ENCODE assay signal across 7 cellular contexts in the genomic region with DNA sequence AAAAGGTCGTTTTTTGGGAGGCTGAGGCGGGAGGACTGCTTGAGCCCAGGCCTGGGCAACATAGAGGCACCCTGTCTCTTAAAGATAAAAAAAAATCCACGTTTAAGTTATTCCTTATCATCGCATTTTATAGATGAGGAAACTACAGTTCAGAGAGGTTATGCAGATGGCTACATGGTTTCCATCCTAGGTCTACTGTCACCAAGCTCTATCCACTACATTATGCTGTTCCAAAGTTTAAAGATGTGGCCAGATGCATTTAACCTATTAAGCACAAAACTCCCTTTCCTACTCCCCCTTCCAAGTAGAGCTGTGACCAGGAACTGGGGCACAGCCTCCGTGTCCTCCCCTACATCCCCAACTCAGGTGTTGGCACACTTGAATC. TPM values are rescaled to one million over a fixed set of nuclear protein-coding genes. Genes with fewer than 3 reads are reported as not detected.
DNase-seq lines count a peak whose midpoint lies in the region; ATAC-seq and TF ChIP-seq lines count a peak whose summit lies in the region.

No MANE protein-coding gene starts in this region.

- no peaks in the 10 kb centered on the region for H3K9me2 ChIP-seq in HCT116 (ENCODE audit: insufficient read depth)

- H3K27me3 ChIP-seq in HCT116 (ENCODE audit: insufficient read depth, low read length), result no peaks in the 10 kb centered on the region

- no peaks in the 10 kb centered on the region for H3K9me3 ChIP-seq in HCT116 (ENCODE audit: control insufficient read depth in 1 of 2, insufficient read depth in 1 of 2, low read depth in 1 of 2, low read length in 2 of 2)

- peak overlapping the region; percentile 68 for H3K9ac ChIP-seq in HCT116 (ENCODE audit: low read length)

- no peaks in the 10 kb centered on the region; the same call in 1 of the 2 replicates for H4K20me1 ChIP-seq in HCT116 (ENCODE audit: insufficient read depth)

- no peak for TF ChIP-seq RAD21 in HCT116 (IDR thresholded peaks at IDR 0.05; ENCODE audit: low read depth)

- H2AFZ ChIP-seq in HCT116 (ENCODE audit: low read depth, low read length, poor library complexity, severe bottlenecking), result no peak overlapping the region

- no peaks in the 10 kb centered on the region for H3K27me3 Mint-ChIP-seq in activated CD4-positive, alpha-beta memory T cell treated with anti-CD3 and anti-CD28 coated beads for 36 hours
- H3K27me3 Mint-ChIP-seq in stimulated activated memory B cell treated with anti-CD40 and anti-IgM and Interleukin-4, amounts not matched to agents 10 μg/mL and 1 μg/mL and 100 μg/mL, for 72 hours, result no peaks in the 10 kb centered on the region

- DNase-seq in HCT116 (ENCODE audit: low read depth, low spot score) (no peak), medulla oblongata (ENCODE audit: extremely low spot score) (no peak), NCI-H2171 treated with DMSO at 0.1 percent for 48 hours (lab: John Stamatoyannopoulos, UW) (no peak)
- no peak for DNase-seq in activated CD4-positive, alpha-beta memory T cell treated with anti-CD3 and anti-CD28 coated beads for 36 hours
- DNase-seq in NK-92 treated with Interleukin-12 subunit alpha and Interleukin-12 subunit beta, amount 100 ng/mL, for 24 hours (lab: John Stamatoyannopoulos, UW), result no peak

- H3K79me2 ChIP-seq in HCT116 (ENCODE audit: insufficient read depth, low read length), result peaks cover 93% of the 10 kb centered on the region

- peaks cover 65% of the 10 kb centered on the region for H3K4me1 Mint-ChIP-seq in activated CD4-positive, alpha-beta memory T cell treated with anti-CD3 and anti-CD28 coated beads for 36 hours (ENCODE audit: low read depth)
- H3K4me1 Mint-ChIP-seq in stimulated activated memory B cell treated with anti-CD40 and anti-IgM and Interleukin-4, amounts not matched to agents 10 μg/mL and 1 μg/mL and 100 μg/mL, for 72 hours, result peaks cover 65% of the 10 kb centered on the region

- RAD21 ChIA-PET in HCT116 (lab: Charles Lee; ENCODE audit: low non-redundant PET in 1 of 2, low total read pairs in 2 of 2, uncharacterized antibody in 2 of 2, unreplicated experiment in 2 of 2), result no interaction called here

- H3K9me3 Mint-ChIP-seq in activated CD4-positive, alpha-beta memory T cell treated with anti-CD3 and anti-CD28 coated beads for 36 hours, result no peaks in the 10 kb centered on the region
- no peaks in the 10 kb centered on the region for H3K9me3 Mint-ChIP-seq in stimulated activated memory B cell treated with anti-CD40 and anti-IgM and Interleukin-4, amounts not matched to agents 10 μg/mL and 1 μg/mL and 100 μg/mL, for 72 hours

- H3K27ac Mint-ChIP-seq in activated CD4-positive, alpha-beta memory T cell treated with anti-CD3 and anti-CD28 coated beads for 36 hours, result no peak overlapping the region
- peak overlapping the region; percentile 78 for H3K27ac Mint-ChIP-seq in stimulated activated memory B cell treated with anti-CD40 and anti-IgM and Interleukin-4, amounts not matched to agents 10 μg/mL and 1 μg/mL and 100 μg/mL, for 72 hours

- POLR2A ChIA-PET in HCT116 (lab: Charles Lee), result no interaction called here
- POLR2A ChIA-PET in activated CD4-positive, alpha-beta memory T cell treated with anti-CD3 and anti-CD28 coated beads for 36 hours (lab: Charles Lee), result interaction anchor here (0.6 to 1.8 kb wide), 4 partner anchors 35 to 370 kb away, joined by 3 to 7 read pairs (median 4); partner anchors contain the start of gene ABCB10

- peaks cover 0 to 7% of the 10 kb centered on the region in 2 experiments; a peak in 1 of 4 replicates for H3K36me3 ChIP-seq in HCT116 (ENCODE audit: control insufficient read depth in 1 of 2, insufficient read depth in 2 of 2, low read length in 2 of 2)

- H3K36me3 Mint-ChIP-seq in activated CD4-positive, alpha-beta memory T cell treated with anti-CD3 and anti-CD28 coated beads for 36 hours, result peaks cover 10% of the 10 kb centered on the region
- peaks cover 13% of the 10 kb centered on the region for H3K36me3 Mint-ChIP-seq in stimulated activated memory B cell treated with anti-CD40 and anti-IgM and Interleukin-4, amounts not matched to agents 10 μg/mL and 1 μg/mL and 100 μg/mL, for 72 hours

- H3K4me2 ChIP-seq in HCT116 (ENCODE audit: low read length), result peak overlapping the region; percentile 88

- H3K27ac ChIP-seq in HCT116 (ENCODE audit: low read depth, low read length), result peak overlapping the region; percentile 72; the same call in 1 of the 2 replicates

- H3K4me3 Mint-ChIP-seq in activated CD4-positive, alpha-beta memory T cell treated with anti-CD3 and anti-CD28 coated beads for 36 hours, result peak overlapping the region; percentile 88
- peak overlapping the region; percentile 90 for H3K4me3 Mint-ChIP-seq in stimulated activated memory B cell treated with anti-CD40 and anti-IgM and Interleukin-4, amounts not matched to agents 10 μg/mL and 1 μg/mL and 100 μg/mL, for 72 hours

- H3K4me3 ChIP-seq in HCT116 (replicated peaks in 1 of 2; ENCODE audit: low read depth in 1 of 2, low read length in 2 of 2) (peak overlapping the region; percentile 86 to 88), iPS-11a (ENCODE audit: low read depth, low read length) (peak overlapping the region; percentile 94)

- ATAC-seq in HCT116, result no peak
- ATAC-seq in stimulated activated memory B cell treated with anti-CD40 and anti-IgM and Interleukin-4, amounts not matched to agents 10 μg/mL and 1 μg/mL and 100 μg/mL, for 72 hours, result no peak

- intact Hi-C loops in HCT116 (cut with micrococcal nuclease), result loop anchor here (10.0 kb wide), 1 partner anchor 370 kb away; no protein-coding TSS in a partner anchor
- intact Hi-C loops in activated CD4-positive, alpha-beta memory T cell treated with anti-CD3 and anti-CD28 coated beads for 36 hours (cut with micrococcal nuclease), result loop anchor here (10.0 kb wide), 1 partner anchor 370 kb away; no protein-coding TSS in a partner anchor

- no peak for TF ChIP-seq POLR2A in HCT116 (IDR thresholded peaks at IDR 0.05; ENCODE audit: borderline replicate concordance, extremely low read depth, insufficient read depth, insufficient read length)

- TF ChIP-seq CTCF in HCT116 (IDR thresholded peaks at IDR 0.05 in 2 of 3, conservative IDR thresholded peaks at IDR 0.05 in 1 of 3; ENCODE audit: borderline replicate concordance in 1 of 3, insufficient read depth in 1 of 3, low read depth in 2 of 3, low read length in 2 of 3), result no peak

- H3K4me1 ChIP-seq in HCT116 (ENCODE audit: control insufficient read depth in 1 of 2, insufficient read depth in 2 of 2, low read length in 2 of 2), result peaks cover 11 to 18% of the 10 kb centered on the region in 2 experiments; a peak in 3 of 4 replicates

- CTCF ChIA-PET in HCT116 (lab: Charles Lee), result interaction anchor here (3.5 kb wide), 1 partner anchor 66 kb away, joined by 19 read pairs; the partner anchor contains the start of gene ABCB10
- CTCF ChIA-PET in activated CD4-positive, alpha-beta memory T cell treated with anti-CD3 and anti-CD28 coated beads for 36 hours (lab: Charles Lee), result interaction anchor here (1.3 to 1.8 kb wide), 3 partner anchors 37 to 67 kb away, joined by 4 to 9 read pairs (median 5); partner anchors contain the start of gene ABCB10

- no TSS peak for BruUV-seq in HCT116 (replicated peaks; lab: Mats Ljungman, UMichigan)

TF ChIP-seq in HCT116, 20 proteins besides CTCF, POLR2A, EP300 and RAD21 (continues in another document):
- TF ChIP-seq, protein P1, sequence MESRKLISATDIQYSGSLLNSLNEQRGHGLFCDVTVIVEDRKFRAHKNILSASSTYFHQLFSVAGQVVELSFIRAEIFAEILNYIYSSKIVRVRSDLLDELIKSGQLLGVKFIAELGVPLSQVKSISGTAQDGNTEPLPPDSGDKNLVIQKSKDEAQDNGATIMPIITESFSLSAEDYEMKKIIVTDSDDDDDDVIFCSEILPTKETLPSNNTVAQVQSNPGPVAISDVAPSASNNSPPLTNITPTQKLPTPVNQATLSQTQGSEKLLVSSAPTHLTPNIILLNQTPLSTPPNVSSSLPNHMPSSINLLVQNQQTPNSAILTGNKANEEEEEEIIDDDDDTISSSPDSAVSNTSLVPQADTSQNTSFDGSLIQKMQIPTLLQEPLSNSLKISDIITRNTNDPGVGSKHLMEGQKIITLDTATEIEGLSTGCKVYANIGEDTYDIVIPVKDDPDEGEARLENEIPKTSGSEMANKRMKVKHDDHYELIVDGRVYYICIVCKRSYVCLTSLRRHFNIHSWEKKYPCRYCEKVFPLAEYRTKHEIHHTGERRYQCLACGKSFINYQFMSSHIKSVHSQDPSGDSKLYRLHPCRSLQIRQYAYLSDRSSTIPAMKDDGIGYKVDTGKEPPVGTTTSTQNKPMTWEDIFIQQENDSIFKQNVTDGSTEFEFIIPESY (IDR thresholded peaks at IDR 0.05; ENCODE audit: extremely low read depth, insufficient replicate concordance, low read length), result no peak
- TF ChIP-seq EZH2 (IDR thresholded peaks at IDR 0.05) (no peak), ATF3 (IDR thresholded peaks at IDR 0.05) (no peak)

RNA-seq across cellular contexts. Expression of gene TAF5L, which starts 1.4 kb away (rescaled TPM):
- total RNA-seq in HCT116 (2021; ENCODE audit: unreplicated experiment), result 22.4 TPM
- polyA plus RNA-seq in HCT116 (2012), result 15.4 and 16.4 TPM in 2 replicates
- 10 to 100 TPM; 14.1 to 17.8 TPM for total RNA-seq in activated CD4-positive, alpha-beta memory T cell treated with anti-CD3 and anti-CD28 coated beads for 36 hours

RNA-seq across cellular contexts. Expression of gene URB2, which starts 1.5 kb away (rescaled TPM):
- total RNA-seq in HCT116 (2021; ENCODE audit: unreplicated experiment), result 20.4 TPM
- polyA plus RNA-seq in HCT116 (2012), result 5.8 TPM in 2 replicates
- 10 to 100 TPM; 13.8 to 14.6 TPM for total RNA-seq in activated CD4-positive, alpha-beta memory T cell treated with anti-CD3 and anti-CD28 coated beads for 36 hours
